ENCODE assay signal across 8 cellular contexts in the genomic region with DNA sequence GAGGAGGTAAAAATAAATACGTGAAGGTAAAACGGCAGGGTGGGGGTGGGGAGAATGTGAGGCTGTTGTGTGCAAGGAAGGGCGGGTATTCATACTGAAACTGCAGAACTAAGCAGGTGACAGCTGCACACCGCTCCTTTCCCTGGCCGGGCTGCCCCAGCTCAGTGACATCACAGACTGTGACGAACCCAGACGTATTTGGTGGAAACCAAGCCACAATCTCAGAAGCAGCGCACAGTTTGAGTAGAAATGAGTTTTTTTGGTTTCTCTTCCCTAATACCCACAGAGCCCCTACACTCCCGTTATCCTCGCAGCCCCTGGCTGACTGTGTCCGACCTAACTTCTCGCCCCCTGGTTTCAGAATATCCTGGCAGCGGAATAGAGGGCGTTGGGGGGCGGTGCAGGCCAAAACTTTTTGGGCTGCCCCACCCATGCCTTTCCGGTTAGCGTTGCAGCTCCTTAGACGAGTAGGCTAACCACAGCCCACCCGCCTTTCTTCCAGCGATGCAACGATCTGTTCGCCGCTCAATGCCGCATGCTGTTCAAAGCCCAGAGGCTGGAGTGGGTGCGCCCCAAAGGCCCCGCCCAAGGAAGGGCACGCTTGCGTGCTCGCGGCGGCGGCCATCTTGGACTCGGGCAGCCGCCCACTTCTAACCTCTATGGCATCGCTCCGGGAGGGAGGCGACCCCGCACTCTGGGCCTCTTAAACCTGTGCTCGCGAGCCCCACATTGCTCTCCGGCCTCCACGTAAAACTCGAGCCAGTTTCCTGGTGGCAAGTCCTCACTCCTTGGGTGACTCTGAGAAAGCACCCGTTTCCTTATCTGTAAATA. TPM values are rescaled to one million over a fixed set of nuclear protein-coding genes. Genes with fewer than 3 reads are reported as not detected.
A peak's percentile ranks its signal among the peaks of the same experiment; 100 is the strongest.
DNase-seq lines count a peak whose midpoint lies in the region; ATAC-seq and TF ChIP-seq lines count a peak whose summit lies in the region.

No MANE protein-coding gene starts in this region.

- no peaks in the 10 kb centered on the region for H3K27me3 Mint-ChIP-seq in activated T-helper 1 cell treated with anti-CD3 and anti-CD28 coated beads, Interleukin-12 subunit alpha, Interleukin-12 subunit beta, Interleukin-2, Interleukin-4 antibody, amounts not matched to agents 30 ng/mL and 10 ng/mL and 1 ng/mL, durations not matched to agents 14 hours and 24 hours and 36 hours (ENCODE audit: insufficient read depth)
- no peaks in the 10 kb centered on the region for H3K27me3 Mint-ChIP-seq in natural killer cell (ENCODE audit: low read depth in 2 of 2)

- H3K4me1 Mint-ChIP-seq in activated T-helper 1 cell treated with anti-CD3 and anti-CD28 coated beads, Interleukin-12 subunit alpha, Interleukin-12 subunit beta, Interleukin-2, Interleukin-4 antibody, amounts not matched to agents 30 ng/mL and 10 ng/mL and 1 ng/mL, durations not matched to agents 14 hours and 24 hours and 36 hours (ENCODE audit: low read depth) = peaks cover 62% of the 10 kb centered on the region
- peaks cover 20 to 27% of the 10 kb centered on the region in 2 donors for H3K4me1 Mint-ChIP-seq in natural killer cell

- peak overlapping the region; percentile 90 for H3K4me2 ChIP-seq in fibroblast of lung (ENCODE audit: extremely low read depth, insufficient read depth, low read length)

- peak overlapping the region; percentile 83 for H3K4me3 Mint-ChIP-seq in activated T-helper 1 cell treated with anti-CD3 and anti-CD28 coated beads, Interleukin-12 subunit alpha, Interleukin-12 subunit beta, Interleukin-2, Interleukin-4 antibody, amounts not matched to agents 30 ng/mL and 10 ng/mL and 1 ng/mL, durations not matched to agents 14 hours and 24 hours and 36 hours
- peak overlapping the region; percentile 94 for H3K4me3 Mint-ChIP-seq in natural killer cell

- H3K36me3 ChIP-seq in Peyer's patch (peaks cover 0 to 26% (median 0%) of the 10 kb centered on the region in 3 donors), fibroblast of lung (ENCODE audit: control insufficient read depth, insufficient read depth, low read length) (peaks cover 6% of the 10 kb centered on the region)

- H3K9me3 Mint-ChIP-seq in activated T-helper 1 cell treated with anti-CD3 and anti-CD28 coated beads, Interleukin-12 subunit alpha, Interleukin-12 subunit beta, Interleukin-2, Interleukin-4 antibody, amounts not matched to agents 30 ng/mL and 10 ng/mL and 1 ng/mL, durations not matched to agents 14 hours and 24 hours and 36 hours = no peaks in the 10 kb centered on the region
- no peaks in the 10 kb centered on the region for H3K9me3 Mint-ChIP-seq in natural killer cell

- peaks cover 42% of the 10 kb centered on the region for H3K36me3 Mint-ChIP-seq in activated T-helper 1 cell treated with anti-CD3 and anti-CD28 coated beads, Interleukin-12 subunit alpha, Interleukin-12 subunit beta, Interleukin-2, Interleukin-4 antibody, amounts not matched to agents 30 ng/mL and 10 ng/mL and 1 ng/mL, durations not matched to agents 14 hours and 24 hours and 36 hours (ENCODE audit: low read depth)
- H3K36me3 Mint-ChIP-seq in natural killer cell = no peaks in the 10 kb centered on the region

- intact Hi-C loops in activated T-helper 1 cell treated with anti-CD3 and anti-CD28 coated beads, Interleukin-12 subunit alpha, Interleukin-12 subunit beta, Interleukin-2, Interleukin-4 antibody, amounts not matched to agents 30 ng/mL and 10 ng/mL and 1 ng/mL, durations not matched to agents 14 hours and 24 hours and 36 hours (cut with micrococcal nuclease) = loop anchor here (1.0 to 10.0 kb wide), 12 partner anchors 9 to 666 kb away; a partner anchor contains a TSS
- intact Hi-C loops in natural killer cell (cut with micrococcal nuclease) = loop anchor here (1.0 to 10.0 kb wide), 4 partner anchors 9 to 226 kb away; a partner anchor contains a TSS

- TF ChIP-seq CTCF in Peyer's patch (IDR thresholded peaks at IDR 0.05) = no peak
- peak in 1 of 2 donors; percentile 3 for TF ChIP-seq CTCF in fibroblast of lung (conservative IDR thresholded peaks at IDR 0.05 in 1 of 2, IDR thresholded peaks at IDR 0.05 in 1 of 2; ENCODE audit: low read depth in 1 of 2, low read length in 2 of 2)
- no peak for TF ChIP-seq CTCF in natural killer cell (IDR thresholded peaks at IDR 0.05)

- DNase-seq in DMS53 treated with DMSO at 0.1 percent for 48 hours (lab: John Stamatoyannopoulos, UW; ENCODE audit: unreplicated experiment) (peak; percentile 78), Peyer's patch (peak; percentile 88 to 94 (median 92)), fibroblast of lung (ENCODE audit: low read depth in 2 of 2) (peak; percentile 67 to 75), natural killer cell (peak; percentile 83)
- DNase-seq in Jurkat, Clone E6-1 (ENCODE audit: low read depth, low spot score) = peak; percentile 95
- peak; percentile 91 for DNase-seq in activated T-helper 1 cell treated with anti-CD3 and anti-CD28 coated beads, Interleukin-12 subunit alpha, Interleukin-12 subunit beta, Interleukin-2, Interleukin-4 antibody, amounts not matched to agents 30 ng/mL and 10 ng/mL and 1 ng/mL, durations not matched to agents 14 hours and 24 hours and 36 hours (ENCODE audit: low spot score)
- DNase-seq in stimulated activated naive CD4-positive, alpha-beta T cell treated with Interleukin-2 at 50 U/mL for 16 hours (lab: John Stamatoyannopoulos, UW) = peak; percentile 93

- peak; percentile 55 to 59 for TF ChIP-seq POLR2A in Peyer's patch (IDR thresholded peaks at IDR 0.05)

- H2AFZ ChIP-seq in fibroblast of lung (ENCODE audit: low read length) = peak overlapping the region; percentile 83

- H3K9me3 ChIP-seq in Peyer's patch = no peaks in the 10 kb centered on the region
- no peaks in the 10 kb centered on the region for H3K9me3 ChIP-seq in fibroblast of lung (ENCODE audit: control insufficient read depth, insufficient read depth, low read depth, low read length)

- H3K4me3 ChIP-seq in Jurkat, Clone E6-1 (ENCODE audit: low read length) = peak overlapping the region; percentile 54
- peak overlapping the region; percentile 48 to 67 (median 50) for H3K4me3 ChIP-seq in Peyer's patch
- H3K4me3 ChIP-seq in fibroblast of lung (replicated peaks in 1 of 4; ENCODE audit: control extremely low read depth in 1 of 4, insufficient read depth in 1 of 4, low read depth in 3 of 4, low read length in 4 of 4) = peak overlapping the region; percentile 53 to 78 (median 58)

- H3K27ac ChIP-seq in Peyer's patch (peak overlapping the region; percentile 82 to 95 (median 92)), fibroblast of lung (ENCODE audit: insufficient read depth, low read length) (peak overlapping the region; percentile 72)

- peak overlapping the region; percentile 99 for H3K27ac Mint-ChIP-seq in activated T-helper 1 cell treated with anti-CD3 and anti-CD28 coated beads, Interleukin-12 subunit alpha, Interleukin-12 subunit beta, Interleukin-2, Interleukin-4 antibody, amounts not matched to agents 30 ng/mL and 10 ng/mL and 1 ng/mL, durations not matched to agents 14 hours and 24 hours and 36 hours
- H3K27ac Mint-ChIP-seq in natural killer cell = peak overlapping the region; percentile 99 to 100

- H3K4me1 ChIP-seq in Peyer's patch (peaks cover 0 to 7% (median 3%) of the 10 kb centered on the region in 4 donors), fibroblast of lung (ENCODE audit: control insufficient read depth, extremely low read depth, insufficient read depth, low read length) (peaks cover 5% of the 10 kb centered on the region)

- H3K27me3 ChIP-seq in Peyer's patch (no peaks in the 10 kb centered on the region), fibroblast of lung (ENCODE audit: control insufficient read depth, insufficient read depth, low read length) (no peaks in the 10 kb centered on the region)

- H3K79me2 ChIP-seq in fibroblast of lung (ENCODE audit: control insufficient read depth, insufficient read depth, low read length) = no peaks in the 10 kb centered on the region

- peak overlapping the region; percentile 29 for H3K9ac ChIP-seq in fibroblast of lung (ENCODE audit: insufficient read depth, low read length)

- no peaks in the 10 kb centered on the region for H4K20me1 ChIP-seq in fibroblast of lung (ENCODE audit: control insufficient read depth, extremely low read depth, insufficient read depth, low read length)

- ATAC-seq in GM21717 (IDR thresholded peaks at IDR 0.05; ENCODE audit: unreplicated experiment) (peak; percentile 71), natural killer cell (peak; percentile 85 to 94 (median 85))

RNA-seq across cellular contexts. Expression of a gene that starts 9.1 kb away (rescaled TPM):
- 32.0 TPM for polyA plus RNA-seq in Jurkat, Clone E6-1 (2012; ENCODE audit: insufficient read depth, insufficient read length)
- total RNA-seq in Peyer's patch = 10 to 100 TPM; 28.9 to 71.7 (median 66.3) TPM
- total RNA-seq in activated T-helper 1 cell treated with anti-CD3 and anti-CD28 coated beads, Interleukin-12 subunit alpha, Interleukin-12 subunit beta, Interleukin-2, Interleukin-4 antibody, amounts not matched to agents 30 ng/mL and 10 ng/mL and 1 ng/mL, durations not matched to agents 14 hours and 24 hours and 36 hours = 67.0 and 67.9 TPM in 2 replicates
- total RNA-seq in fibroblast of lung = 10.3 and 13.0 TPM in 2 replicates
- 12.9 and 14.1 TPM in 2 replicates for polyA plus RNA-seq in fibroblast of lung
- polyA plus RNA-seq in fibroblast of lung (2012) = 14.5 and 22.2 TPM in 2 replicates
- 26.7 and 43.6 TPM in 2 replicates for polyA minus RNA-seq in fibroblast of lung (ENCODE audit: low replicate concordance)
- 10 to 100 TPM; 36.3 to 49.8 (median 40.7) TPM for total RNA-seq in natural killer cell

RNA-seq across cellular contexts. Expression of a gene that starts 50.1 kb away (rescaled TPM):
- polyA plus RNA-seq in Jurkat, Clone E6-1 (2012; ENCODE audit: insufficient read depth, insufficient read length) = 21.4 TPM
- total RNA-seq in Peyer's patch = 100 to 1,000 TPM; 139 to 250 (median 182) TPM
- 42.7 and 42.9 TPM in 2 replicates for total RNA-seq in activated T-helper 1 cell treated with anti-CD3 and anti-CD28 coated beads, Interleukin-12 subunit alpha, Interleukin-12 subunit beta, Interleukin-2, Interleukin-4 antibody, amounts not matched to agents 30 ng/mL and 10 ng/mL and 1 ng/mL, durations not matched to agents 14 hours and 24 hours and 36 hours
- total RNA-seq in fibroblast of lung = 19.3 and 43.4 TPM in 2 replicates
- 9.6 and 36.8 TPM in 2 replicates for polyA plus RNA-seq in fibroblast of lung
- 10.7 and 32.5 TPM in 2 replicates for polyA plus RNA-seq in fibroblast of lung (2012)
- polyA minus RNA-seq in fibroblast of lung (ENCODE audit: low replicate concordance) = 54.5 and 173 TPM in 2 replicates
- total RNA-seq in natural killer cell = 10 to 100 TPM; 45.5 to 66.7 (median 46.0) TPM

Comparison
In these comparisons a context has a peak if more than half of its experiments do, and no peak if none do; other contexts are left out.
1. Peak in every context shown above with its lines: DNase-seq, ATAC-seq, H3K4me3 ChIP-seq and H3K27ac ChIP-seq.